19 cellular contexts compared by ENCODE assay signal in genomic region chr7:2962860-2963259, GRCh38.
A peak's percentile ranks its signal among the peaks of the same experiment; 100 is the strongest.
DNase-seq lines count a peak whose midpoint lies in the region; ATAC-seq and TF ChIP-seq lines count a peak whose summit lies in the region.
"Had no signal": no experiment of that assay in that cellular context is flagged by ENCODE, and none has a peak within 500 bp of the region (broad histone marks: within the 10 kb centered on the region; RNA-seq: fewer than 3 reads in every experiment).

No MANE protein-coding gene starts in this region.

- H3K4me1 Mint-ChIP-seq in CD14-positive monocyte: peaks cover 9% of the 10 kb centered on the region
- H3K4me1 Mint-ChIP-seq in CD4-positive, alpha-beta memory T cell: peaks cover 26 to 66% (median 44%) of the 10 kb centered on the region in 4 donors
- H3K4me1 Mint-ChIP-seq in T-helper 17 cell: peaks cover 35% of the 10 kb centered on the region

- DNase-seq in CD14-positive monocyte (ENCODE audit: low spot score) (no peak), T-helper 17 cell (no peak), epithelial cell of prostate (ENCODE audit: low read depth, low spot score) (no peak), NCI-H1930 (lab: John Stamatoyannopoulos, UW) (no peak), GM19240 (ENCODE audit: insufficient read length, low spot score) (no peak), NCI-H82 treated with DMSO at 0.1 percent for 48 hours (lab: John Stamatoyannopoulos, UW; ENCODE audit: unreplicated experiment) (no peak)
- DNase-seq in CD4-positive, alpha-beta memory T cell: no peak
- DNase-seq: activated CD4-positive, alpha-beta T cell treated with anti-CD3 and anti-CD28 coated beads, Interleukin-2, amount 10 ng/mL, durations not matched to agents 7 days and 5 days; activated T-cell treated with anti-CD3 and anti-CD28 coated beads, Interleukin-2, amount 50 U/mL, for 48 hours; DMS153; heart right ventricle; KG1; mesenchymal stem cell; NCI-H1105 treated with DMSO at 0.1 percent for 48 hours; NCI-H2171; NCI-H69; stimulated activated CD4-positive, alpha-beta T cell treated with anti-CD3 and anti-CD28 coated beads, Interleukin-2, amount 100 ng/mL, for 24 hours had no signal

- no peaks in the 10 kb centered on the region for H3K27me3 ChIP-seq in CD4-positive, alpha-beta memory T cell (ENCODE audit: insufficient read depth, low read length)
- H3K27me3 ChIP-seq: SJSA1 had no signal

- H3K4me3 Mint-ChIP-seq in CD14-positive monocyte (no peak overlapping the region), T-helper 17 cell (no peak overlapping the region)
- no peak overlapping the region for H3K4me3 Mint-ChIP-seq in CD4-positive, alpha-beta memory T cell
- H3K4me3 Mint-ChIP-seq: activated CD4-positive, alpha-beta T cell treated with anti-CD3 and anti-CD28 coated beads, Interleukin-2, amount 10 ng/mL, durations not matched to agents 7 days and 5 days had no signal

- H3K36me3 Mint-ChIP-seq in CD14-positive monocyte (no peaks in the 10 kb centered on the region), T-helper 17 cell (ENCODE audit: low read depth) (peaks cover 9% of the 10 kb centered on the region)
- peaks cover 38 to 50% of the 10 kb centered on the region in 2 donors for H3K36me3 Mint-ChIP-seq in CD4-positive, alpha-beta memory T cell

- peaks cover 40% of the 10 kb centered on the region for H3K4me1 ChIP-seq in CD4-positive, alpha-beta memory T cell (ENCODE audit: insufficient read depth, low read length)
- H3K4me1 ChIP-seq: SJSA1 had no signal

- peaks cover 18% of the 10 kb centered on the region for H3K36me3 ChIP-seq in CD4-positive, alpha-beta memory T cell (ENCODE audit: insufficient read depth, low read length)
- H3K36me3 ChIP-seq: heart right ventricle, SJSA1 had no signal

- peak overlapping the region in 5 of 7 donors; percentile 14 to 80 (median 70) for H3K27ac Mint-ChIP-seq in CD14-positive monocyte
- H3K27ac Mint-ChIP-seq in CD4-positive, alpha-beta memory T cell: peak overlapping the region in 5 of 7 donors; percentile 42 to 92 (median 58)
- H3K27ac Mint-ChIP-seq in T-helper 17 cell: peak overlapping the region; percentile 90
- H3K27ac Mint-ChIP-seq: activated CD4-positive, alpha-beta T cell treated with anti-CD3 and anti-CD28 coated beads, Interleukin-2, amount 10 ng/mL, durations not matched to agents 7 days and 5 days; progenitor cell of endocrine pancreas had no signal

- H3K9me3 Mint-ChIP-seq in CD14-positive monocyte: peaks cover 0 to 12% (median 9%) of the 10 kb centered on the region in 7 donors
- H3K9me3 Mint-ChIP-seq in CD4-positive, alpha-beta memory T cell: peaks cover 2 to 28% (median 21%) of the 10 kb centered on the region in 8 donors

- peaks cover 3 to 13% (median 12%) of the 10 kb centered on the region in 3 donors for H3K27me3 Mint-ChIP-seq in CD14-positive monocyte (ENCODE audit: low read depth in 3 of 3)
- no peaks in the 10 kb centered on the region for H3K27me3 Mint-ChIP-seq in CD4-positive, alpha-beta memory T cell
- no peaks in the 10 kb centered on the region for H3K27me3 Mint-ChIP-seq in T-helper 17 cell
- H3K27me3 Mint-ChIP-seq: activated CD4-positive, alpha-beta T cell treated with anti-CD3 and anti-CD28 coated beads, Interleukin-2, amount 10 ng/mL, durations not matched to agents 7 days and 5 days; progenitor cell of endocrine pancreas had no signal

- H3K27ac ChIP-seq in CD4-positive, alpha-beta memory T cell (ENCODE audit: low read depth, low read length): no peak overlapping the region
- peak overlapping the region; percentile 64 for H3K27ac ChIP-seq in epithelial cell of prostate
- H3K27ac ChIP-seq: heart right ventricle, SJSA1 had no signal

- intact Hi-C loops in CD14-positive monocyte (cut with micrococcal nuclease): loop anchor here in 1 of 2 donors (10.0 kb wide), 1 partner anchor 88 kb away; no protein-coding TSS in a partner anchor
- intact Hi-C loops in CD4-positive, alpha-beta memory T cell (cut with micrococcal nuclease): no loop called here

- no peak for TF ChIP-seq CTCF in CD14-positive monocyte (IDR thresholded peaks at IDR 0.05)

- H3K4me3 ChIP-seq in CD4-positive, alpha-beta memory T cell (ENCODE audit: low read length in 2 of 2): no peak overlapping the region
- H3K4me3 ChIP-seq: heart right ventricle, SJSA1 had no signal

- CTCF ChIA-PET in CD4-positive, alpha-beta memory T cell (lab: Charles Lee; ENCODE audit: partially characterized antibody): no interaction called here

- POLR2A ChIA-PET in CD4-positive, alpha-beta memory T cell (lab: Charles Lee; ENCODE audit: partially characterized antibody): no interaction called here

- H3K9me3 ChIP-seq in CD4-positive, alpha-beta memory T cell (ENCODE audit: control insufficient read depth in 1 of 2, low read length in 2 of 2): peaks cover 11 to 17% of the 10 kb centered on the region in 2 donors
- no peaks in the 10 kb centered on the region for H3K9me3 ChIP-seq in T-helper 17 cell (ENCODE audit: control insufficient read depth, low read length, poor library complexity, severe bottlenecking)

- ATAC-seq in T-helper 17 cell: no peak
- ATAC-seq: heart right ventricle had no signal
